In genomic region chr7:133139350-133139749, GRCh38 we compare ENCODE assay signal across 10 cellular contexts.
DNase-seq lines count a peak whose midpoint lies in the region; ATAC-seq lines count a peak whose summit lies in the region.
"Had no signal": no experiment of that assay in that cellular context is flagged by ENCODE, and none has a peak within 500 bp of the region (broad histone marks: within the 10 kb centered on the region; RNA-seq: fewer than 3 reads in every experiment).

No MANE protein-coding gene starts in this region.

- no peaks in the 10 kb centered on the region for H3K9me3 ChIP-seq in adipocyte (ENCODE audit: control insufficient read depth, low read length)

- no peaks in the 10 kb centered on the region for H3K36me3 ChIP-seq in adipocyte (ENCODE audit: control insufficient read depth, insufficient read depth, low read length, severe bottlenecking)

- H3K9ac ChIP-seq in adipocyte (ENCODE audit: low read length) = no peak overlapping the region

- peaks cover 7% of the 10 kb centered on the region for H3K27me3 ChIP-seq in adipocyte (replicated peaks; ENCODE audit: control insufficient read depth, insufficient read depth, low read length)

- no peak overlapping the region for H3K4me3 ChIP-seq in adipocyte (ENCODE audit: low read length)
- H3K4me3 ChIP-seq: skin epidermis had no signal

- DNase-seq in COLO829 (ENCODE audit: low spot score) = peak; percentile 53
- DNase-seq in HK-2 (ENCODE audit: unreplicated experiment) = peak; percentile 16
- DNase-seq in adipocyte (ENCODE audit: low read depth) = peak; percentile 46
- peak; percentile 79 for DNase-seq in islet precursor cell
- DNase-seq in NCI-H146 treated with DMSO at 0.1 percent for 48 hours (lab: John Stamatoyannopoulos, UW; ENCODE audit: unreplicated experiment) = no peak
- DNase-seq in activated CD4-positive, CD25-positive, alpha-beta regulatory T cell (lab: John Stamatoyannopoulos, UW) = no peak
- DNase-seq in activated CD4-positive, alpha-beta T cell treated with anti-CD3 and anti-CD28 coated beads, Interleukin-2, amount 50 U/mL, for 4 hours = no peak
- DNase-seq: effector CD4-positive, alpha-beta T cell had no signal

- no peak for ATAC-seq in GM18517 (IDR thresholded peaks at IDR 0.05; ENCODE audit: unreplicated experiment)

- H3K4me1 ChIP-seq in adipocyte (ENCODE audit: control insufficient read depth, insufficient read depth, low read length) = no peaks in the 10 kb centered on the region

Comparison
In these comparisons a context has a peak if more than half of its experiments do, and no peak if none do; other contexts are left out.
1. DNase-seq: peak in COLO829 (single experiment), HK-2 (single experiment), adipocyte (single experiment) and islet precursor cell (single experiment); none in NCI-H146 treated with DMSO at 0.1 percent for 48 hours (single experiment), activated CD4-positive, CD25-positive, alpha-beta regulatory T cell (0 of 4) and activated CD4-positive, alpha-beta T cell treated with anti-CD3 and anti-CD28 coated beads, Interleukin-2, amount 50 U/mL, for 4 hours (0 of 2).